In the genomic region with DNA sequence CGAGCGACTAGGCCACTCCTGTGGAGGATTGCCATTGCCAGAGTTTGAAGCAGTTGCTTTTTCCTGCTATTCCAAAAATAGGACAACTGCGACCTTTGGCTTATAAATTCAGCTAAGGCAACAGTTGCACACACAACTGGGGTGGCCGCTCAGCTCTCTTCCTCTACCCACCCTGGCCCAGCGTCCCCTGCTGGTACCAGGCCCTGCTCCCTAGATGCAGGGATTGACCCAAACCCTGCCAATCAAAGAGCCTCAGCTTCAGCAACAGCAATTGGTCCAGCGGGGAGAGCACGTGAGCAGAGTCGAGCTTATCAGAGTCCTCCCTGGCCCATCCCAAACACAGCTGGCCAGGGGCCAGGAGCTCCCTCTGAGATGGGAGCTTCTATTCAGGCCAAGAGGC, we compare ENCODE assay signal across 13 cellular contexts. TPM values are rescaled to one million over a fixed set of nuclear protein-coding genes. Genes with fewer than 3 reads are reported as not detected.
DNase-seq lines count a peak whose midpoint lies in the region; ATAC-seq and TF ChIP-seq lines count a peak whose summit lies in the region.
"Had no signal": no experiment of that assay in that cellular context is flagged by ENCODE, and none has a peak within 500 bp of the region (broad histone marks: within the 10 kb centered on the region; RNA-seq: fewer than 3 reads in every experiment).

No MANE protein-coding gene starts in this region.

- TF ChIP-seq CTCF in kidney epithelial cell (IDR thresholded peaks at IDR 0.05; ENCODE audit: insufficient read depth, low read length, poor library complexity, severe bottlenecking) (peak; percentile 24), stomach (IDR thresholded peaks at IDR 0.05) (no peak)

- peak; percentile 55 for DNase-seq in NCI-H82 (lab: John Stamatoyannopoulos, UW)
- no peak for DNase-seq in NCI-H82 treated with DMSO at 0.1 percent for 48 hours (lab: John Stamatoyannopoulos, UW; ENCODE audit: unreplicated experiment)
- peak; percentile 43 for DNase-seq in SK-MEL-5 (ENCODE audit: low read depth, low spot score)
- DNase-seq in kidney epithelial cell (ENCODE audit: low read depth): no peak
- DNase-seq in stomach: peak; percentile 32
- DNase-seq in NCI-H774 (lab: John Stamatoyannopoulos, UW): no peak
- DNase-seq in activated T-cell treated with anti-CD3 and anti-CD28 coated beads, Interleukin-2, amount 50 U/mL, for 24 hours: no peak
- DNase-seq in activated naive CD4-positive, alpha-beta T cell treated with anti-CD3 and anti-CD28 coated beads, Interleukin-2, amount 50 U/mL, for 72 hours (ENCODE audit: low spot score in 2 of 2): no peak
- DNase-seq: immature natural killer cell; stimulated activated CD4-positive, alpha-beta T cell treated with anti-CD3 and anti-CD28 coated beads, Interleukin-1b, Interleukin-23, amount 100 ng/mL, for 48 hours had no signal

- no peak overlapping the region for H3K4me3 Mint-ChIP-seq in activated T-cell treated with anti-CD3 and anti-CD28 coated beads, Interleukin-2, amount 50 U/mL, for 24 hours
- H3K4me3 Mint-ChIP-seq: brain; immature natural killer cell; neural crest cell; stimulated activated naive CD8-positive, alpha-beta T cell treated with anti-CD3 and anti-CD28 coated beads, Interleukin-15, Interleukin-2, amounts not matched to agents 100 ng/mL and 50 ng/mL, for 24 hours had no signal

- in situ Hi-C loops in SK-MEL-5 (cut with HindIII; ENCODE audit: low pct_unique_long_range_greater_than_20kb, low sequenced_read_pairs): no loop called here

- no peaks in the 10 kb centered on the region for H3K9me3 Mint-ChIP-seq in activated T-cell treated with anti-CD3 and anti-CD28 coated beads, Interleukin-2, amount 50 U/mL, for 24 hours
- peaks cover 0 to 3% of the 10 kb centered on the region in 2 donors for H3K9me3 Mint-ChIP-seq in activated naive CD4-positive, alpha-beta T cell treated with anti-CD3 and anti-CD28 coated beads, Interleukin-2, amount 50 U/mL, for 72 hours
- H3K9me3 Mint-ChIP-seq: immature natural killer cell; neural crest cell; stimulated activated naive CD8-positive, alpha-beta T cell treated with anti-CD3 and anti-CD28 coated beads, Interleukin-15, Interleukin-2, amounts not matched to agents 100 ng/mL and 50 ng/mL, for 24 hours had no signal

- H3K4me3 ChIP-seq in kidney epithelial cell (ENCODE audit: low read depth, low read length) (no peak overlapping the region), stomach (no peak overlapping the region)

- H3K9me3 ChIP-seq in stomach: no peaks in the 10 kb centered on the region

- H3K27ac ChIP-seq in stomach: no peak overlapping the region

- ATAC-seq in activated naive CD4-positive, alpha-beta T cell treated with anti-CD3 and anti-CD28 coated beads, Interleukin-2, amount 50 U/mL, for 72 hours: no peak

- no peak for TF ChIP-seq EP300 in stomach (IDR thresholded peaks at IDR 0.05)

- no peaks in the 10 kb centered on the region for H3K27me3 Mint-ChIP-seq in activated T-cell treated with anti-CD3 and anti-CD28 coated beads, Interleukin-2, amount 50 U/mL, for 24 hours
- H3K27me3 Mint-ChIP-seq: stimulated activated naive CD8-positive, alpha-beta T cell treated with anti-CD3 and anti-CD28 coated beads, Interleukin-15, Interleukin-2, amounts not matched to agents 100 ng/mL and 50 ng/mL, for 24 hours had no signal

- intact Hi-C loops in stomach (cut with DNase I; ENCODE audit: low total_unique reads): no loop called here

- H3K36me3 Mint-ChIP-seq in activated T-cell treated with anti-CD3 and anti-CD28 coated beads, Interleukin-2, amount 50 U/mL, for 24 hours (ENCODE audit: low read depth): no peaks in the 10 kb centered on the region
- no peaks in the 10 kb centered on the region for H3K36me3 Mint-ChIP-seq in activated naive CD4-positive, alpha-beta T cell treated with anti-CD3 and anti-CD28 coated beads, Interleukin-2, amount 50 U/mL, for 72 hours
- H3K36me3 Mint-ChIP-seq: brain, immature natural killer cell had no signal

- TF ChIP-seq POLR2A in stomach (IDR thresholded peaks at IDR 0.05): no peak

- no peak overlapping the region for H3K27ac Mint-ChIP-seq in activated T-cell treated with anti-CD3 and anti-CD28 coated beads, Interleukin-2, amount 50 U/mL, for 24 hours
- no peak overlapping the region for H3K27ac Mint-ChIP-seq in activated naive CD4-positive, alpha-beta T cell treated with anti-CD3 and anti-CD28 coated beads, Interleukin-2, amount 50 U/mL, for 72 hours
- H3K27ac Mint-ChIP-seq: brain; immature natural killer cell; stimulated activated naive CD8-positive, alpha-beta T cell treated with anti-CD3 and anti-CD28 coated beads, Interleukin-15, Interleukin-2, amounts not matched to agents 100 ng/mL and 50 ng/mL, for 24 hours had no signal

- 46 to 58% (median 51%) methylated on average over 8 of the region's 8 CpGs for WGBS in stomach, 5 donors

- no peaks in the 10 kb centered on the region for H3K27me3 ChIP-seq in kidney epithelial cell (ENCODE audit: control insufficient read depth, insufficient read depth, low read length)
- no peaks in the 10 kb centered on the region for H3K27me3 ChIP-seq in stomach

- H3K4me1 Mint-ChIP-seq in activated T-cell treated with anti-CD3 and anti-CD28 coated beads, Interleukin-2, amount 50 U/mL, for 24 hours (ENCODE audit: low read depth): no peaks in the 10 kb centered on the region
- H3K4me1 Mint-ChIP-seq: brain, immature natural killer cell, neural crest cell had no signal

- H3K36me3 ChIP-seq in kidney epithelial cell (ENCODE audit: control insufficient read depth, insufficient read depth, low read length) (no peaks in the 10 kb centered on the region), stomach (no peaks in the 10 kb centered on the region)

- peaks cover 0 to 6% (median 2%) of the 10 kb centered on the region in 4 donors for H3K4me1 ChIP-seq in stomach

RNA-seq across cellular contexts. Expression of a gene that starts 22.0 kb away (rescaled TPM):
- total RNA-seq in SK-MEL-5 (2014; rRNA removed; shearing (Covaris generic)): not detected in 2 replicates
- not detected in 2 replicates for polyA plus RNA-seq in SK-MEL-5 (2015; cell fraction: cytosol; rRNA removed)
- not detected in 2 replicates for polyA plus RNA-seq in SK-MEL-5 (2015; cell fraction: nucleus; rRNA removed)
- total RNA-seq in kidney epithelial cell (not detected in 2 replicates), stomach (not detected)
- polyA plus RNA-seq in stomach: not detected
- total RNA-seq in activated naive CD4-positive, alpha-beta T cell treated with anti-CD3 and anti-CD28 coated beads, Interleukin-2, amount 50 U/mL, for 72 hours: not detected
- total RNA-seq: neural crest cell had no signal
- polyA plus RNA-seq: immature natural killer cell had no signal

RNA-seq across cellular contexts. Expression of a gene that starts 37.3 kb away (rescaled TPM):
- 13.4 and 13.9 TPM in 2 replicates for total RNA-seq in SK-MEL-5 (2014; rRNA removed; shearing (Covaris generic))
- polyA plus RNA-seq in SK-MEL-5 (2015; cell fraction: cytosol; rRNA removed): 33.8 and 34.3 TPM in 2 replicates
- polyA plus RNA-seq in SK-MEL-5 (2015; cell fraction: nucleus; rRNA removed): 23.8 and 34.4 TPM in 2 replicates
- total RNA-seq in kidney epithelial cell (104 and 135 TPM in 2 replicates), stomach (10 to 100 TPM in 4 of 5 donors, 1 to 10 TPM in 1; 8.3 to 68.3 (median 52.7) TPM)
- 10 to 100 TPM; 60.9 to 95.9 (median 74.7) TPM for polyA plus RNA-seq in stomach
- total RNA-seq in activated naive CD4-positive, alpha-beta T cell treated with anti-CD3 and anti-CD28 coated beads, Interleukin-2, amount 50 U/mL, for 72 hours: 10 to 100 TPM; 72.4 to 85.2 TPM

RNA-seq across cellular contexts. Expression of a gene that starts 38.3 kb away (rescaled TPM):
- 722 and 833 TPM in 2 replicates for total RNA-seq in SK-MEL-5 (2014; rRNA removed; shearing (Covaris generic))
- 485 and 712 TPM in 2 replicates for polyA plus RNA-seq in SK-MEL-5 (2015; cell fraction: cytosol; rRNA removed)
- 152 and 162 TPM in 2 replicates for polyA plus RNA-seq in SK-MEL-5 (2015; cell fraction: nucleus; rRNA removed)
- total RNA-seq in kidney epithelial cell (1,390 and 1,923 TPM in 2 replicates), stomach (100 to 1,000 TPM; 393 to 726 (median 523) TPM)
- polyA plus RNA-seq in stomach: 1,000 to 10,000 TPM in 2 of 3 donors, 100 to 1,000 TPM in 1; 670 to 2,840 (median 1,703) TPM
- 100 to 1,000 TPM; 247 to 466 TPM for total RNA-seq in activated naive CD4-positive, alpha-beta T cell treated with anti-CD3 and anti-CD28 coated beads, Interleukin-2, amount 50 U/mL, for 72 hours

RNA-seq across cellular contexts. Expression of a gene that starts 40.1 kb away (rescaled TPM):
- 9.3 and 10.8 TPM in 2 replicates for total RNA-seq in SK-MEL-5 (2014; rRNA removed; shearing (Covaris generic))
- 18.1 and 20.2 TPM in 2 replicates for polyA plus RNA-seq in SK-MEL-5 (2015; cell fraction: cytosol; rRNA removed)
- polyA plus RNA-seq in SK-MEL-5 (2015; cell fraction: nucleus; rRNA removed): 54.4 and 66.2 TPM in 2 replicates
- total RNA-seq in kidney epithelial cell: 50.8 and 55.5 TPM in 2 replicates
- 100 to 1,000 TPM in 1 of 5 donors, 10 to 100 TPM in 4; 12.3 to 133 (median 42.4) TPM for total RNA-seq in stomach
- polyA plus RNA-seq in stomach: 10 to 100 TPM; 15.9 to 18.9 (median 17.3) TPM
- 100 to 1,000 TPM; 102 to 122 TPM for total RNA-seq in activated naive CD4-positive, alpha-beta T cell treated with anti-CD3 and anti-CD28 coated beads, Interleukin-2, amount 50 U/mL, for 72 hours

Comparison
In these comparisons a context has a peak if more than half of its experiments do, and no peak if none do; other contexts are left out.
1. DNase-seq: peak in NCI-H82 (single experiment), SK-MEL-5 (single experiment) and stomach (single experiment); none in NCI-H82 treated with DMSO at 0.1 percent for 48 hours (single experiment), kidney epithelial cell (single experiment), NCI-H774 (single experiment), activated T-cell treated with anti-CD3 and anti-CD28 coated beads, Interleukin-2, amount 50 U/mL, for 24 hours (single experiment) and activated naive CD4-positive, alpha-beta T cell treated with anti-CD3 and anti-CD28 coated beads, Interleukin-2, amount 50 U/mL, for 72 hours (0 of 2).